In genomic region chr7:91109200-91109599, GRCh38 we compare ENCODE assay signal across 33 cellular contexts.
"Had no signal": no experiment of that assay in that cellular context is flagged by ENCODE, and none has a peak within 500 bp of the region (broad histone marks: within the 10 kb centered on the region; RNA-seq: fewer than 3 reads in every experiment).

No MANE protein-coding gene starts in this region.

- H3K36me3 ChIP-seq: adrenal gland, brain microvascular endothelial cell, breast epithelium had no signal

- ATAC-seq: activated CD8-positive, alpha-beta T cell treated with anti-CD3 and anti-CD28 coated beads for 36 hours; activated naive CD4-positive, alpha-beta T cell treated with anti-CD3 and anti-CD28 coated beads, Interleukin-2, amount 50 U/mL, for 72 hours; activated T-cell treated with anti-CD3 and anti-CD28 coated beads, Interleukin-2, amount 50 U/mL, for 4 hours; activated T-cell treated with anti-CD3 and anti-CD28 coated beads, Interleukin-2, amount 50 U/mL, for 72 hours; activated T-helper 17 cell treated with anti-CD3 and anti-CD28 coated beads, Interleukin-2, amount 50 U/mL, for 72 hours; body of pancreas had no signal

- H3K27me3 ChIP-seq: adrenal gland, body of pancreas, brain microvascular endothelial cell, breast epithelium had no signal

- H3K4me1 ChIP-seq: adrenal gland, body of pancreas, breast epithelium had no signal

- H3K9me3 ChIP-seq: adrenal gland, body of pancreas, breast epithelium had no signal

- H3K4me3 ChIP-seq: adrenal gland, body of pancreas, breast epithelium had no signal

- H3K27ac ChIP-seq: adrenal gland, body of pancreas, brain microvascular endothelial cell, breast epithelium, VCaP had no signal

- FAIRE-seq: astrocyte, TTC549 had no signal

- DNase-seq: activated B cell treated with CpG ODN at 0.5 μM for 24 hours; activated CD4-positive, alpha-beta memory T cell treated with anti-CD3 and anti-CD28 coated beads for 36 hours; activated CD4-positive, alpha-beta T cell treated with anti-CD3 and anti-CD28 coated beads for 4 hours; activated CD4-positive, alpha-beta T cell treated with anti-CD3 and anti-CD28 coated beads, Interleukin-2, amount 10 ng/mL, durations not matched to agents 24 days and 14 days; activated CD4-positive, alpha-beta T cell treated with anti-CD3 and anti-CD28 coated beads, Interleukin-2, amount 50 U/mL, for 1 hour; activated CD4-positive, alpha-beta T cell treated with anti-CD3 and anti-CD28 coated beads, Interleukin-2, amount 50 U/mL, for 4 hours; activated CD4-positive, CD25-positive, alpha-beta regulatory T cell treated with anti-CD3 and anti-CD28 coated beads, Interleukin-2, amount 50 U/mL, for 72 hours; activated CD8-positive, alpha-beta memory T cell treated with anti-CD3 and anti-CD28 coated beads, Interleukin-2, amount 50 U/mL, for 4 hours; activated CD8-positive, alpha-beta T cell treated with anti-CD3 and anti-CD28 coated beads for 36 hours; activated effector memory CD4-positive, alpha-beta T cell treated with anti-CD3 and anti-CD28 coated beads, Interleukin-2, amount 50 U/mL, for 16 hours; activated gamma-delta T cell treated with Interleukin-2 at 50 U/mL for 16 hours; activated naive CD4-positive, alpha-beta T cell; activated naive CD4-positive, alpha-beta T cell treated with anti-CD3 and anti-CD28 coated beads for 36 hours; activated naive CD4-positive, alpha-beta T cell treated with anti-CD3 and anti-CD28 coated beads, Interleukin-2, amount 50 U/mL, for 16 hours; activated naive CD8-positive, alpha-beta T cell treated with anti-CD3 and anti-CD28 coated beads for 36 hours; activated T-cell treated with anti-CD3 and anti-CD28 coated beads for 4 hours; activated T-cell treated with anti-CD3 and anti-CD28 coated beads, Interleukin-2, amount 50 U/mL, for 1 hour; activated T-cell treated with anti-CD3 and anti-CD28 coated beads, Interleukin-2, amount 50 U/mL, for 4 hours; activated T-cell treated with anti-CD3 and anti-CD28 coated beads, Interleukin-2, amount 50 U/mL, for 72 hours; adrenal gland; amniotic stem cell; aorta; body of pancreas; brain microvascular endothelial cell; central memory CD4-positive, alpha-beta T cell; T-helper 2 cell; T-helper 9 cell had no signal
